12 cellular contexts compared by ENCODE assay signal in genomic region chr10:117391436-117392205, GRCh38. TPM values are rescaled to one million over a fixed set of nuclear protein-coding genes. Genes with fewer than 3 reads are reported as not detected.
DNase-seq lines count a peak whose midpoint lies in the region; ATAC-seq and TF ChIP-seq lines count a peak whose summit lies in the region.
"Had no signal": no experiment of that assay in that cellular context is flagged by ENCODE, and none has a peak within 500 bp of the region (broad histone marks: within the 10 kb centered on the region; RNA-seq: fewer than 3 reads in every experiment).

No MANE protein-coding gene starts in this region.

- H3K9me3 ChIP-seq in mesenchymal stem cell (ENCODE audit: control insufficient read depth, low read length): peaks cover 4% of the 10 kb centered on the region
- H3K9me3 ChIP-seq in ovary: peaks cover 0 to 4% of the 10 kb centered on the region in 2 donors
- H3K9me3 ChIP-seq in BE2C: no peaks in the 10 kb centered on the region; the same call in 1 of the 2 replicates

- H3K4me1 ChIP-seq in mesenchymal stem cell (ENCODE audit: control insufficient read depth, insufficient read depth, low read depth, low read length) (no peaks in the 10 kb centered on the region), ovary (ENCODE audit: insufficient read depth) (no peaks in the 10 kb centered on the region), BE2C (no peaks in the 10 kb centered on the region)

- H3K4ac ChIP-seq in mesenchymal stem cell (ENCODE audit: low read depth in 1 of 2, low read length in 2 of 2): no peak overlapping the region

- H3K36me3 ChIP-seq in mesenchymal stem cell (ENCODE audit: control insufficient read depth in 1 of 2, insufficient read depth in 2 of 2, low read depth in 1 of 2, low read length in 2 of 2) (no peaks in the 10 kb centered on the region), ovary (no peaks in the 10 kb centered on the region), BE2C (no peaks in the 10 kb centered on the region)

- peak overlapping the region; percentile 50 for H3K9ac ChIP-seq in mesenchymal stem cell (ENCODE audit: low read length)

- no peak overlapping the region for H2BK120ac ChIP-seq in mesenchymal stem cell (ENCODE audit: low read depth, low read length)

- H3K4me2 ChIP-seq in mesenchymal stem cell (ENCODE audit: low read length, poor library complexity, severe bottlenecking): no peak overlapping the region

- no peaks in the 10 kb centered on the region for H3K79me1 ChIP-seq in mesenchymal stem cell (replicated peaks; ENCODE audit: low read length, poor library complexity, severe bottlenecking)

- no peak overlapping the region for H2AK5ac ChIP-seq in mesenchymal stem cell (ENCODE audit: low read length, severe bottlenecking)

- intact Hi-C loops in ovary (cut with DNase I): no loop called here

- H2BK5ac ChIP-seq in mesenchymal stem cell (ENCODE audit: low read depth, low read length, poor library complexity, severe bottlenecking): no peak overlapping the region

- DNase-seq in EH (ENCODE audit: low read depth): peak; percentile 46
- DNase-seq in RPMI7951 (ENCODE audit: low read depth): peak; percentile 39
- no peak for DNase-seq in mesenchymal stem cell
- DNase-seq in activated effector memory CD4-positive, alpha-beta T cell treated with anti-CD3 and anti-CD28 coated beads, Interleukin-2, amount 50 U/mL, for 16 hours: no peak
- DNase-seq in activated CD4-positive, CD25-positive, alpha-beta regulatory T cell (lab: John Stamatoyannopoulos, UW): no peak
- DNase-seq in ovary: no peak
- DNase-seq in BE2C: no peak
- DNase-seq: activated naive CD8-positive, alpha-beta T cell treated with anti-CD3 and anti-CD28 coated beads, Interleukin-2, amount 10 ng/mL, durations not matched to agents 7 days and 5 days; effector CD4-positive, alpha-beta T cell; NCI-H146; T-helper 2 cell had no signal

- no peak for TF ChIP-seq EP300 in ovary (IDR thresholded peaks at IDR 0.05)

- no peak overlapping the region for H4K91ac ChIP-seq in mesenchymal stem cell (ENCODE audit: low read length)

- H4K8ac ChIP-seq in mesenchymal stem cell (ENCODE audit: low read length): no peak overlapping the region

- H3K4me3 ChIP-seq in mesenchymal stem cell (ENCODE audit: insufficient read depth in 1 of 2, low read depth in 1 of 2, low read length in 2 of 2): no peak overlapping the region
- no peak overlapping the region for H3K4me3 ChIP-seq in ovary
- no peak overlapping the region for H3K4me3 ChIP-seq in BE2C (ENCODE audit: low read depth, low read length)

- no peak overlapping the region for H2AFZ ChIP-seq in mesenchymal stem cell (ENCODE audit: low read depth, low read length)

- H2BK12ac ChIP-seq in mesenchymal stem cell (ENCODE audit: low read length in 2 of 2): no peak overlapping the region

- peak; percentile 89 for ATAC-seq in esophagus mucosa

- TF ChIP-seq CTCF in ovary (IDR thresholded peaks at IDR 0.05) (no peak), BE2C (IDR thresholded peaks at IDR 0.05; ENCODE audit: low read depth, low read length) (no peak)

- no peak overlapping the region for H3K14ac ChIP-seq in mesenchymal stem cell (ENCODE audit: low read length in 2 of 2)

- H3K23ac ChIP-seq in mesenchymal stem cell (ENCODE audit: low read length in 2 of 2): no peak overlapping the region

- WGBS in mesenchymal stem cell: 87% methylated on average over 4 of the region's 4 CpGs
- 38 to 52% (median 41%) methylated on average over 4 of the region's 4 CpGs for WGBS in ovary, 3 donors

- H3K27me3 ChIP-seq in mesenchymal stem cell (ENCODE audit: control insufficient read depth in 1 of 2, insufficient read depth in 1 of 2, low read length in 2 of 2) (peaks cover 14 to 36% of the 10 kb centered on the region in 2 experiments), ovary (no peaks in the 10 kb centered on the region), BE2C (0 out of 2 replicates have a peak, but pooled peaks cover 7% of the 10 kb centered on the region)

- TF ChIP-seq POLR2A in ovary (IDR thresholded peaks at IDR 0.05): no peak

- no peak overlapping the region for H3K27ac ChIP-seq in mesenchymal stem cell (ENCODE audit: low read length, poor library complexity, severe bottlenecking)
- H3K27ac ChIP-seq in ovary: no peak overlapping the region

- H2BK15ac ChIP-seq in mesenchymal stem cell (ENCODE audit: low read depth, poor library complexity, severe bottlenecking): no peak overlapping the region

- H3K18ac ChIP-seq in mesenchymal stem cell (ENCODE audit: low read depth in 1 of 2, low read length in 2 of 2): no peak overlapping the region

RNA-seq across cellular contexts. Expression of gene PDZD8, which starts 16.4 kb away (rescaled TPM):
- total RNA-seq in RPMI7951 (2014; rRNA removed; shearing (Covaris generic)): 8.5 and 11.9 TPM in 2 replicates
- total RNA-seq in esophagus mucosa (39.0 TPM), ovary (10 to 100 TPM; 19.3 to 49.6 (median 39.9) TPM)
- polyA plus RNA-seq in mesenchymal stem cell (2013, experiment 1 of 2): 13.7 TPM
- 14.1 TPM for polyA plus RNA-seq in mesenchymal stem cell (2013, experiment 2 of 2)
- 10 to 100 TPM in 1 of 2 donors, 1 to 10 TPM in 1; 8.0 to 24.6 TPM for polyA plus RNA-seq in ovary
- 33.5 TPM for polyA plus RNA-seq in BE2C (2012; ENCODE audit: insufficient read depth, insufficient read length, low read depth)

Comparison
In these comparisons a context has a peak if more than half of its experiments do, and no peak if none do; other contexts are left out.
1. DNase-seq: peak in EH (single experiment) and RPMI7951 (single experiment); none in mesenchymal stem cell (single experiment), activated effector memory CD4-positive, alpha-beta T cell treated with anti-CD3 and anti-CD28 coated beads, Interleukin-2, amount 50 U/mL, for 16 hours (single experiment), activated CD4-positive, CD25-positive, alpha-beta regulatory T cell (0 of 4), ovary (0 of 5) and BE2C (single experiment).